ENCODE assay signal across 9 cellular contexts in genomic region chr11:123357990-123358827, GRCh38.
A peak's percentile ranks its signal among the peaks of the same experiment; 100 is the strongest.
DNase-seq lines count a peak whose midpoint lies in the region; ATAC-seq and TF ChIP-seq lines count a peak whose summit lies in the region.
"Had no signal": no experiment of that assay in that cellular context is flagged by ENCODE, and none has a peak within 500 bp of the region (broad histone marks: within the 10 kb centered on the region; RNA-seq: fewer than 3 reads in every experiment).

No MANE protein-coding gene starts in this region.

- no peak for DNase-seq in CD8-positive, alpha-beta T cell
- DNase-seq in NCI-H524 (lab: John Stamatoyannopoulos, UW) = peak; percentile 43 to 63
- DNase-seq in adrenal gland = peak; percentile 35 to 67 (median 41)
- DNase-seq in stimulated activated CD8-positive, alpha-beta memory T cell treated with anti-CD3 and anti-CD28 coated beads, Interleukin-2, amount 100 ng/mL, for 48 hours (ENCODE audit: low read depth in 2 of 2) = peak; percentile 31 to 39
- DNase-seq in amniotic stem cell (lab: John Stamatoyannopoulos, UW) = no peak

- H3K9me3 ChIP-seq in CD8-positive, alpha-beta T cell (ENCODE audit: low read length) = no peaks in the 10 kb centered on the region
- H3K9me3 ChIP-seq in adrenal gland (replicated peaks in 1 of 3) = no peaks in the 10 kb centered on the region
- no peaks in the 10 kb centered on the region for H3K9me3 ChIP-seq in iPS-20b (ENCODE audit: insufficient read depth, low read depth, low read length)
- H3K9me3 ChIP-seq: ovary had no signal

- no peak overlapping the region for H3K27ac ChIP-seq in CD8-positive, alpha-beta T cell (ENCODE audit: low read depth, low read length)
- peak overlapping the region in 2 of 5 donors; percentile 1 to 20 for H3K27ac ChIP-seq in adrenal gland
- H3K27ac ChIP-seq in iPS-20b (ENCODE audit: low read length) = no peak overlapping the region
- H3K27ac ChIP-seq: ovary had no signal

- H3K36me3 ChIP-seq in CD8-positive, alpha-beta T cell (ENCODE audit: insufficient read depth, low read length) = no peaks in the 10 kb centered on the region
- no peaks in the 10 kb centered on the region for H3K36me3 ChIP-seq in adrenal gland (replicated peaks in 1 of 2)
- no peaks in the 10 kb centered on the region for H3K36me3 ChIP-seq in iPS-20b (ENCODE audit: insufficient read depth, low read depth, low read length)
- H3K36me3 ChIP-seq: ovary had no signal

- ATAC-seq in CD8-positive, alpha-beta T cell = no peak
- ATAC-seq in GM21526 (IDR thresholded peaks at IDR 0.05; ENCODE audit: low FRiP score, unreplicated experiment) = peak; percentile 73
- ATAC-seq in GM18907 (IDR thresholded peaks at IDR 0.05; ENCODE audit: unreplicated experiment) = no peak

- TF ChIP-seq POLR2A in adrenal gland (IDR thresholded peaks at IDR 0.05) = peak in 1 of 2 donors; percentile 33

- H3K4me3 Mint-ChIP-seq in CD8-positive, alpha-beta T cell = peak overlapping the region; percentile 56

- peaks cover 46% of the 10 kb centered on the region for H3K27me3 Mint-ChIP-seq in CD8-positive, alpha-beta T cell (ENCODE audit: low read depth)

- no peaks in the 10 kb centered on the region for H3K4me1 ChIP-seq in CD8-positive, alpha-beta T cell (ENCODE audit: insufficient read depth, low read length)
- peaks cover 0 to 14% of the 10 kb centered on the region in 2 donors for H3K4me1 ChIP-seq in adrenal gland (replicated peaks in 1 of 2)
- H3K4me1 ChIP-seq in iPS-20b (ENCODE audit: insufficient read depth, low read length) = no peaks in the 10 kb centered on the region

- peak overlapping the region; percentile 24; the same call in 1 of the 2 replicates for H3K9ac ChIP-seq in iPS-20b (ENCODE audit: low read depth, low read length)

- no peak for TF ChIP-seq CTCF in CD8-positive, alpha-beta T cell (IDR thresholded peaks at IDR 0.05)
- TF ChIP-seq CTCF in adrenal gland (IDR thresholded peaks at IDR 0.05) = peak in 4 of 6 experiments; percentile 7 to 54 (median 26)

- CTCF ChIA-PET in CD8-positive, alpha-beta T cell (lab: Charles Lee) = no interaction called here

- H3K4me1 Mint-ChIP-seq in CD8-positive, alpha-beta T cell (ENCODE audit: low read depth) = peaks cover 11% of the 10 kb centered on the region

- POLR2A ChIA-PET in CD8-positive, alpha-beta T cell (lab: Charles Lee) = no interaction called here

- H3K36me3 Mint-ChIP-seq in CD8-positive, alpha-beta T cell = no peaks in the 10 kb centered on the region

- H3K9me3 Mint-ChIP-seq in CD8-positive, alpha-beta T cell = no peaks in the 10 kb centered on the region

- intact Hi-C loops in CD8-positive, alpha-beta T cell (cut with DNase I, micrococcal nuclease) = no loop called here
- intact Hi-C loops in adrenal gland (cut with DNase I) = no loop called here

- peaks cover 2% of the 10 kb centered on the region for H3K27me3 ChIP-seq in CD8-positive, alpha-beta T cell (ENCODE audit: insufficient read depth, low read length)
- H3K27me3 ChIP-seq in adrenal gland (no peaks in the 10 kb centered on the region), iPS-20b (ENCODE audit: insufficient read depth, low read length) (peaks cover 76% of the 10 kb centered on the region)
- H3K27me3 ChIP-seq: ovary had no signal

- 1% methylated on average over 22 to 58 of the region's 58 CpGs for WGBS in adrenal gland, 4 donors

- peak overlapping the region; percentile 25 for H3K4me3 ChIP-seq in CD8-positive, alpha-beta T cell (ENCODE audit: low read depth, low read length)
- peak overlapping the region in 3 of 4 donors; percentile 11 to 63 (median 16) for H3K4me3 ChIP-seq in adrenal gland
- peak overlapping the region; percentile 76 for H3K4me3 ChIP-seq in iPS-20b (ENCODE audit: low read length)
- H3K4me3 ChIP-seq: ovary had no signal

- H3K27ac Mint-ChIP-seq in CD8-positive, alpha-beta T cell = no peak overlapping the region

Comparison
In these comparisons a context has a peak if more than half of its experiments do, and no peak if none do; other contexts are left out.
1. DNase-seq: peak in NCI-H524 (2 of 2), adrenal gland (7 of 7) and stimulated activated CD8-positive, alpha-beta memory T cell treated with anti-CD3 and anti-CD28 coated beads, Interleukin-2, amount 100 ng/mL, for 48 hours (2 of 2); none in CD8-positive, alpha-beta T cell (0 of 7) and amniotic stem cell (single experiment).
2. H3K4me3 ChIP-seq: peak in every context shown above with its lines; median percentile 76 in iPS-20b; 25 in CD8-positive, alpha-beta T cell; 16 in adrenal gland.